ENCODE assay signal across 8 cellular contexts in genomic region chr2:134253804-134254203, GRCh38. TPM values are rescaled to one million over a fixed set of nuclear protein-coding genes. Genes with fewer than 3 reads are reported as not detected.
DNase-seq lines count a peak whose midpoint lies in the region; ATAC-seq and TF ChIP-seq lines count a peak whose summit lies in the region.

TSS of gene MGAT5 (plus strand) at chr2:134254072. CDS start at chr2:134254404, 332 bp downstream.

- no peaks in the 10 kb centered on the region for H3K9me3 Mint-ChIP-seq in CD8-positive, alpha-beta memory T cell
- no peaks in the 10 kb centered on the region for H3K9me3 Mint-ChIP-seq in naive thymus-derived CD8-positive, alpha-beta T cell

- no peaks in the 10 kb centered on the region for H3K27me3 Mint-ChIP-seq in CD8-positive, alpha-beta memory T cell
- no peaks in the 10 kb centered on the region for H3K27me3 Mint-ChIP-seq in naive thymus-derived CD8-positive, alpha-beta T cell

- DNase-seq in CD8-positive, alpha-beta memory T cell: no peak
- DNase-seq in NCI-H146 (lab: John Stamatoyannopoulos, UW) (peak; percentile 77), breast epithelium (ENCODE audit: low spot score in 2 of 2) (no peak), DMS114 treated with DMSO at 0.1 percent for 48 hours (lab: John Stamatoyannopoulos, UW; ENCODE audit: unreplicated experiment) (no peak), GM19238 (ENCODE audit: insufficient read length, low spot score) (no peak)
- no peak for DNase-seq in naive thymus-derived CD8-positive, alpha-beta T cell

- H3K27me3 ChIP-seq in CD8-positive, alpha-beta memory T cell (ENCODE audit: insufficient read depth, low read length, poor library complexity, severe bottlenecking): no peaks in the 10 kb centered on the region
- no peaks in the 10 kb centered on the region for H3K27me3 ChIP-seq in breast epithelium

- TF ChIP-seq CTCF in breast epithelium (IDR thresholded peaks at IDR 0.05): no peak

- H3K4me3 Mint-ChIP-seq in CD8-positive, alpha-beta memory T cell: peak within 1 kb of the TSS in 3 of 7 donors; percentile 3 to 19 (median 14)
- H3K4me3 Mint-ChIP-seq in naive thymus-derived CD8-positive, alpha-beta T cell: peak within 1 kb of the TSS in 7 of 10 donors; percentile 2 to 55 (median 24)

- no peak within 1 kb of the TSS for H3K27ac ChIP-seq in CD8-positive, alpha-beta memory T cell (ENCODE audit: low read depth, low read length)
- H3K27ac ChIP-seq in breast epithelium: no peak within 1 kb of the TSS

- H3K36me3 Mint-ChIP-seq in CD8-positive, alpha-beta memory T cell: peaks cover 4 to 20% (median 12%) of the 10 kb centered on the region in 3 donors
- H3K36me3 Mint-ChIP-seq in naive thymus-derived CD8-positive, alpha-beta T cell: peaks cover 0 to 16% (median 15%) of the 10 kb centered on the region in 3 donors

- H3K4me1 Mint-ChIP-seq in CD8-positive, alpha-beta memory T cell: peaks cover 74 to 96% (median 95%) of the 10 kb centered on the region in 3 donors
- H3K4me1 Mint-ChIP-seq in naive thymus-derived CD8-positive, alpha-beta T cell: peaks cover 44 to 96% (median 85%) of the 10 kb centered on the region in 4 donors

- peaks cover 6% of the 10 kb centered on the region for H3K36me3 ChIP-seq in CD8-positive, alpha-beta memory T cell (ENCODE audit: insufficient read depth, low read length)
- no peaks in the 10 kb centered on the region for H3K36me3 ChIP-seq in breast epithelium

- no peaks in the 10 kb centered on the region for H3K9me3 ChIP-seq in CD8-positive, alpha-beta memory T cell (ENCODE audit: low read length)
- no peaks in the 10 kb centered on the region for H3K9me3 ChIP-seq in breast epithelium

- POLR2A ChIA-PET in CD8-positive, alpha-beta memory T cell (lab: Charles Lee): no interaction called here
- POLR2A ChIA-PET in naive thymus-derived CD8-positive, alpha-beta T cell (lab: Charles Lee): interaction anchor here (1.4 kb wide), 1 partner anchor 76 kb away, joined by 3 read pairs; no protein-coding TSS in a partner anchor

- CTCF ChIA-PET in CD8-positive, alpha-beta memory T cell (lab: Charles Lee): interaction anchor here (0.9 to 1.8 kb wide), 5 partner anchors 8 to 135 kb away, joined by 3 to 7 read pairs (median 4); no protein-coding TSS in a partner anchor

- no peak within 1 kb of the TSS for H3K4me3 ChIP-seq in CD8-positive, alpha-beta memory T cell (ENCODE audit: low read length)
- H3K4me3 ChIP-seq in breast epithelium: no peak within 1 kb of the TSS

- H3K4me1 ChIP-seq in CD8-positive, alpha-beta memory T cell (ENCODE audit: insufficient read depth, low read length): peaks cover 78% of the 10 kb centered on the region
- no peaks in the 10 kb centered on the region for H3K4me1 ChIP-seq in breast epithelium

- intact Hi-C loops in breast epithelium (cut with DNase I; ENCODE audit: low total_unique reads): no loop called here

- H3K27ac Mint-ChIP-seq in CD8-positive, alpha-beta memory T cell: peak within 1 kb of the TSS in 3 of 8 donors; percentile 5 to 73 (median 8)
- H3K27ac Mint-ChIP-seq in naive thymus-derived CD8-positive, alpha-beta T cell: peak within 1 kb of the TSS in 5 of 10 donors; percentile 34 to 79 (median 60)

- peak; percentile 8 for ATAC-seq in GM21423 (IDR thresholded peaks at IDR 0.05; ENCODE audit: unreplicated experiment)
- no peak for ATAC-seq in naive thymus-derived CD8-positive, alpha-beta T cell
- ATAC-seq in GM19467 (IDR thresholded peaks at IDR 0.05; ENCODE audit: unreplicated experiment): no peak

- TF ChIP-seq POLR2A in breast epithelium (IDR thresholded peaks at IDR 0.05): no peak

RNA-seq across cellular contexts. Expression of gene MGAT5, which starts in this region (rescaled TPM):
- 10 to 100 TPM; 40.9 to 42.4 TPM for total RNA-seq in CD8-positive, alpha-beta memory T cell
- 6.4 TPM for polyA plus RNA-seq in CD8-positive, alpha-beta memory T cell
- total RNA-seq in breast epithelium: 10 to 100 TPM; 30.5 to 42.6 (median 34.4) TPM
- total RNA-seq in naive thymus-derived CD8-positive, alpha-beta T cell: 10 to 100 TPM; 54.6 to 61.1 TPM
- 1 to 10 TPM; 3.6 to 5.8 (median 5.6) TPM for polyA plus RNA-seq in naive thymus-derived CD8-positive, alpha-beta T cell
